1 cellular context compared by ENCODE assay signal in the genomic region with DNA sequence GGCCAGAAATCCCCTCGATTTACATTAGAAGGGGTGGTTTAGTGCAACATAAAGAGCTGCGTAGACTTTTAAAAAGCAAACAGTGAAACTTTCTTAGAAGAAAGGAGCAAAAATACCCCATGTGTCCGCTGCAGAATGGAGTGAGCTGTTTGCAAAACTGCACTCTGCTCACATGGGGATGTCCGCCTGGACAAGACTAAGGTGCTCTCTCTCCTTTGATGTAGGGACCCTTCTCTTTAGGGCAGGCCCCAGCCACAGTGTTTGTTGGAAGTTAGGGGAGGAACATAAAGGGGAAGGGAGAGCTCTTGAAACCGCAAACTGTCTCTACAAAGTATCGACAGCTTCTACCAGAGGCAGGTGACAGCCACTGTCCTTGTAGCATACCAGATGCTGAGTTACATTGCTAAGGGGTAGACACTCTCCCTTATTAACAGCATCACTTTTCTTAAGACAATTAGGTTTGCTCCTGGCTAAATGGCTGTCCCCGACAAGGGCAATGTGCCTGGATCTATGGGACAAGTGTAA.
TF ChIP-seq lines count a peak whose summit lies in the region.

No MANE protein-coding gene starts in this region.

TF ChIP-seq in WTC11, 78 proteins besides CTCF, POLR2A, EP300 and RAD21 (continued from another document):
- TF ChIP-seq, protein P1, sequence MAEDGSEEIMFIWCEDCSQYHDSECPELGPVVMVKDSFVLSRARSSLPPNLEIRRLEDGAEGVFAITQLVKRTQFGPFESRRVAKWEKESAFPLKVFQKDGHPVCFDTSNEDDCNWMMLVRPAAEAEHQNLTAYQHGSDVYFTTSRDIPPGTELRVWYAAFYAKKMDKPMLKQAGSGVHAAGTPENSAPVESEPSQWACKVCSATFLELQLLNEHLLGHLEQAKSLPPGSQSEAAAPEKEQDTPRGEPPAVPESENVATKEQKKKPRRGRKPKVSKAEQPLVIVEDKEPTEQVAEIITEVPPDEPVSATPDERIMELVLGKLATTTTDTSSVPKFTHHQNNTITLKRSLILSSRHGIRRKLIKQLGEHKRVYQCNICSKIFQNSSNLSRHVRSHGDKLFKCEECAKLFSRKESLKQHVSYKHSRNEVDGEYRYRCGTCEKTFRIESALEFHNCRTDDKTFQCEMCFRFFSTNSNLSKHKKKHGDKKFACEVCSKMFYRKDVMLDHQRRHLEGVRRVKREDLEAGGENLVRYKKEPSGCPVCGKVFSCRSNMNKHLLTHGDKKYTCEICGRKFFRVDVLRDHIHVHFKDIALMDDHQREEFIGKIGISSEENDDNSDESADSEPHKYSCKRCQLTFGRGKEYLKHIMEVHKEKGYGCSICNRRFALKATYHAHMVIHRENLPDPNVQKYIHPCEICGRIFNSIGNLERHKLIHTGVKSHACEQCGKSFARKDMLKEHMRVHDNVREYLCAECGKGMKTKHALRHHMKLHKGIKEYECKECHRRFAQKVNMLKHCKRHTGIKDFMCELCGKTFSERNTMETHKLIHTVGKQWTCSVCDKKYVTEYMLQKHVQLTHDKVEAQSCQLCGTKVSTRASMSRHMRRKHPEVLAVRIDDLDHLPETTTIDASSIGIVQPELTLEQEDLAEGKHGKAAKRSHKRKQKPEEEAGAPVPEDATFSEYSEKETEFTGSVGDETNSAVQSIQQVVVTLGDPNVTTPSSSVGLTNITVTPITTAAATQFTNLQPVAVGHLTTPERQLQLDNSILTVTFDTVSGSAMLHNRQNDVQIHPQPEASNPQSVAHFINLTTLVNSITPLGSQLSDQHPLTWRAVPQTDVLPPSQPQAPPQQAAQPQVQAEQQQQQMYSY (CRISPR knock-in tag; IDR thresholded peaks at IDR 0.05): no peak
- TF ChIP-seq ETV6 (CRISPR knock-in tag; IDR thresholded peaks at IDR 0.05): no peak
- no peak for TF ChIP-seq HMGA2 (CRISPR knock-in tag; IDR thresholded peaks at IDR 0.05)
- TF ChIP-seq, protein P2, sequence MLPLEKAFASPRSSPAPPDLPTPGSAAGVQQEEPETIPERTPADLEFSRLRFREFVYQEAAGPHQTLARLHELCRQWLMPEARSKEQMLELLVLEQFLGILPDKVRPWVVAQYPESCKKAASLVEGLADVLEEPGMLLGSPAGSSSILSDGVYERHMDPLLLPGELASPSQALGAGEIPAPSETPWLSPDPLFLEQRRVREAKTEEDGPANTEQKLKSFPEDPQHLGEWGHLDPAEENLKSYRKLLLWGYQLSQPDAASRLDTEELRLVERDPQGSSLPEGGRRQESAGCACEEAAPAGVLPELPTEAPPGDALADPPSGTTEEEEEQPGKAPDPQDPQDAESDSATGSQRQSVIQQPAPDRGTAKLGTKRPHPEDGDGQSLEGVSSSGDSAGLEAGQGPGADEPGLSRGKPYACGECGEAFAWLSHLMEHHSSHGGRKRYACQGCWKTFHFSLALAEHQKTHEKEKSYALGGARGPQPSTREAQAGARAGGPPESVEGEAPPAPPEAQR (CRISPR knock-in tag; IDR thresholded peaks at IDR 0.05): no peak
